ENCODE assay signal across 6 cellular contexts in the genomic region with DNA sequence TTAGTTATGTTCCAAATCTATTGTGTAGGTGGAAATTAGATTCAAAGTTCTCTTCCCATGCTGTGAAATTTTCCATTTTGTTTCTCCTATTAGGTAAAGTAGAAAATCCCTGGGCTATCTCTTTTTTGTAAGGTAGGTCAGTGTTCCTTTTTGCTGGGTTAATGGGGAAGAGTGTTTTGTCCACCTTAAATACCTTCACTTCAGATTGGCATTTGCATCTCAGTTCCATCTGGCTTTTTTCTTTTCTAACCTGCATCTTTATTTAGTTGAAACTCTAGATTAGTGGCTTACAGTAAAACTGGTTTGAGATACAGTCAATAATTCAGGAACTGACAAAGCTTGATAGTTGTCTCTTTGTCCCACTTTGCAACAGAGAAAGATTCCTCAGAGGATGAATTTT.
"Had no signal": no experiment of that assay in that cellular context is flagged by ENCODE, and none has a peak within 500 bp of the region (broad histone marks: within the 10 kb centered on the region; RNA-seq: fewer than 3 reads in every experiment).

No MANE protein-coding gene starts in this region.

- H3K9me3 Mint-ChIP-seq: H9 had no signal

- H3K4me3 ChIP-seq: GM23248, K562 had no signal

- H3K27ac ChIP-seq: GM23248 had no signal

- H2AFZ ChIP-seq: GM23248 had no signal

- ATAC-seq: K562 had no signal

- H3K4me3 Mint-ChIP-seq: H9 had no signal

- DNase-seq: GM23248, H9, HCEC 1CT, IMR-90, KG1 had no signal
